27 cellular contexts compared by ENCODE assay signal in genomic region chr4:2558301-2558700, GRCh38.
"Had no signal": no experiment of that assay in that cellular context is flagged by ENCODE, and none has a peak within 500 bp of the region (broad histone marks: within the 10 kb centered on the region; RNA-seq: fewer than 3 reads in every experiment).

No MANE protein-coding gene starts in this region.

- H3K36me3 ChIP-seq: left ventricle myocardium inferior, neural progenitor cell, neutrophil, right atrium auricular region, suprapubic skin, thoracic aorta, upper lobe of right lung had no signal

- H2AFZ ChIP-seq: neural progenitor cell, parathyroid adenoma had no signal

- H3K4me2 ChIP-seq: neural progenitor cell had no signal

- H3K27me3 ChIP-seq: neural progenitor cell, neutrophil, right atrium auricular region, suprapubic skin, tibial artery, upper lobe of right lung had no signal

- H3K9me3 ChIP-seq: left ventricle myocardium inferior, neutrophil, right atrium auricular region, suprapubic skin, thoracic aorta, tibial artery, upper lobe of right lung had no signal

- H3K4me1 Mint-ChIP-seq: mesothelial cell of epicardium had no signal

- ATAC-seq: left colon; natural killer cell; sciatic nerve; stimulated activated effector memory CD8-positive, alpha-beta T cell treated with anti-CD3 and anti-CD28 coated beads, Interleukin-12 subunit alpha, Interleukin-12 subunit beta, amount 100 ng/mL, for 72 hours; upper lobe of right lung had no signal

- H3K4me3 Mint-ChIP-seq: immature natural killer cell; memory B cell; mesothelial cell of epicardium; naive B cell; natural killer cell; nephron progenitor cell; neural progenitor cell; stimulated activated effector memory CD8-positive, alpha-beta T cell treated with anti-CD3 and anti-CD28 coated beads, Interleukin-12 subunit alpha, Interleukin-12 subunit beta, amount 100 ng/mL, for 72 hours; stimulated activated naive CD8-positive, alpha-beta T cell treated with anti-CD3 and anti-CD28 coated beads, Interleukin-15, Interleukin-2, amounts not matched to agents 100 ng/mL and 50 ng/mL, for 24 hours had no signal

- H3K27ac Mint-ChIP-seq: memory B cell; mesothelial cell of epicardium; natural killer cell; neural progenitor cell; progenitor cell of endocrine pancreas; stimulated activated effector memory CD8-positive, alpha-beta T cell treated with anti-CD3 and anti-CD28 coated beads, Interleukin-12 subunit alpha, Interleukin-12 subunit beta, amount 100 ng/mL, for 72 hours; stimulated activated naive CD8-positive, alpha-beta T cell treated with anti-CD3 and anti-CD28 coated beads, Interleukin-15, Interleukin-2, amounts not matched to agents 100 ng/mL and 50 ng/mL, for 24 hours had no signal

- H3K27me3 Mint-ChIP-seq: memory B cell; naive B cell; progenitor cell of endocrine pancreas; stimulated activated naive CD8-positive, alpha-beta T cell treated with anti-CD3 and anti-CD28 coated beads, Interleukin-15, Interleukin-2, amounts not matched to agents 100 ng/mL and 50 ng/mL, for 24 hours had no signal

- H3K9ac ChIP-seq: neural progenitor cell, parathyroid adenoma had no signal

- H3K9me3 Mint-ChIP-seq: immature natural killer cell; memory B cell; mesothelial cell of epicardium; naive B cell; natural killer cell; stimulated activated effector memory CD8-positive, alpha-beta T cell treated with anti-CD3 and anti-CD28 coated beads, Interleukin-12 subunit alpha, Interleukin-12 subunit beta, amount 100 ng/mL, for 72 hours; stimulated activated naive CD8-positive, alpha-beta T cell treated with anti-CD3 and anti-CD28 coated beads, Interleukin-15, Interleukin-2, amounts not matched to agents 100 ng/mL and 50 ng/mL, for 24 hours had no signal

- H3K4me3 ChIP-seq: left ventricle myocardium inferior, neural progenitor cell, right atrium auricular region, skin epidermis, suprapubic skin, thoracic aorta, tibial artery, upper lobe of right lung had no signal

- H3K4me1 ChIP-seq: neural progenitor cell, suprapubic skin had no signal

- H3K36me3 Mint-ChIP-seq: immature natural killer cell, naive B cell, natural killer cell had no signal

- DNase-seq: hypothalamus; immature natural killer cell; kidney; left colon; left ventricle myocardium inferior; naive B cell; natural killer cell; nephron progenitor cell; occipital lobe; stimulated activated CD4-positive, alpha-beta T cell treated with anti-CD3 and anti-CD28 coated beads, Interleukin-4, amount 100 ng/mL, for 24 hours; stimulated activated naive CD4-positive, alpha-beta T cell; tibial artery; trophoblast cell; upper lobe of right lung had no signal

- H3K27ac ChIP-seq: left ventricle myocardium inferior, neural progenitor cell, neutrophil, parathyroid adenoma, right atrium auricular region, skin epidermis, suprapubic skin, thoracic aorta, tibial artery, upper lobe of right lung had no signal
